ENCODE assay signal across 9 cellular contexts in genomic region chr14:94110552-94111181, GRCh38. TPM values are rescaled to one million over a fixed set of nuclear protein-coding genes. Genes with fewer than 3 reads are reported as not detected.
DNase-seq lines count a peak whose midpoint lies in the region; ATAC-seq and TF ChIP-seq lines count a peak whose summit lies in the region.
"Had no signal": no experiment of that assay in that cellular context is flagged by ENCODE, and none has a peak within 500 bp of the region (broad histone marks: within the 10 kb centered on the region; RNA-seq: fewer than 3 reads in every experiment).

Gene IFI27 (plus strand): TSS chr14:94110736.

- H3K9me3 ChIP-seq in heart left ventricle (no peaks in the 10 kb centered on the region), sigmoid colon (no peaks in the 10 kb centered on the region)

- H3K36me3 ChIP-seq in H7 (replicated peaks; ENCODE audit: control insufficient read depth, insufficient read depth, low read length) (no peaks in the 10 kb centered on the region), heart left ventricle (no peaks in the 10 kb centered on the region), sigmoid colon (no peaks in the 10 kb centered on the region)

- H3K27ac ChIP-seq in adipose tissue (ENCODE audit: low read depth, low read length) (peak within 1 kb of the TSS; percentile 42), heart left ventricle (peak within 1 kb of the TSS; percentile 71 to 96 (median 92)), sigmoid colon (peak within 1 kb of the TSS; percentile 61 to 77 (median 64))

- H3K9me3 Mint-ChIP-seq in naive thymus-derived CD8-positive, alpha-beta T cell = no peaks in the 10 kb centered on the region

- peak in 1 of 2 donors; percentile 80 for TF ChIP-seq POLR2A in heart left ventricle (IDR thresholded peaks at IDR 0.05)
- TF ChIP-seq POLR2A in sigmoid colon (IDR thresholded peaks at IDR 0.05) = peak in 1 of 2 donors; percentile 46

- H3K4me3 ChIP-seq in H7 (ENCODE audit: insufficient read depth, low read depth, low read length) (no peak within 1 kb of the TSS), heart left ventricle (peak within 1 kb of the TSS; percentile 38 to 81 (median 64)), sigmoid colon (peak within 1 kb of the TSS in 3 of 4 donors; percentile 30 to 33 (median 33))

- POLR2A ChIA-PET in naive thymus-derived CD8-positive, alpha-beta T cell (lab: Charles Lee) = no interaction called here

- WGBS in adipose tissue, 3 donors = 51 to 71% (median 51%) methylated on average over 14 of the region's 14 CpGs
- WGBS in heart left ventricle, 4 donors = 42 to 57% (median 48%) methylated on average over 12 to 14 of the region's 14 CpGs
- WGBS in sigmoid colon, 2 donors = 17 to 62% methylated on average over 14 of the region's 14 CpGs

- DNase-seq in H7 (peak; percentile 47), heart left ventricle (peak in 4 of 5 donors; percentile 74 to 84 (median 80)), sigmoid colon (peak; percentile 76), NCI-H2107 (lab: John Stamatoyannopoulos, UW) (no peak)
- no peak for DNase-seq in naive thymus-derived CD8-positive, alpha-beta T cell
- DNase-seq: NCI-H345 had no signal

- no peak for TF ChIP-seq CTCF in heart left ventricle (IDR thresholded peaks at IDR 0.05)
- no peak for TF ChIP-seq CTCF in sigmoid colon (IDR thresholded peaks at IDR 0.05)

- H3K36me3 Mint-ChIP-seq in naive thymus-derived CD8-positive, alpha-beta T cell = no peaks in the 10 kb centered on the region

- ATAC-seq in heart left ventricle (peak; percentile 25 to 84 (median 72)), HG02798 (IDR thresholded peaks at IDR 0.05; ENCODE audit: poor library complexity, unreplicated experiment) (no peak), HG03442 (IDR thresholded peaks at IDR 0.05; ENCODE audit: unreplicated experiment) (no peak)
- ATAC-seq in naive thymus-derived CD8-positive, alpha-beta T cell = no peak

- intact Hi-C loops in heart left ventricle (cut with DNase I) = loop anchor here in 2 of 10 donors (2.0 to 5.0 kb wide), 2 partner anchors 30 to 1422 kb away; partner anchors contain the start of genes DDX24 (in 1 of the 2) and IFI27L1 (in 1 of the 2)
- intact Hi-C loops in sigmoid colon (cut with DNase I) = no loop called here

- peak within 1 kb of the TSS in 1 of 10 donors; percentile 41 for H3K27ac Mint-ChIP-seq in naive thymus-derived CD8-positive, alpha-beta T cell

- peaks cover 0 to 1% (median 0%) of the 10 kb centered on the region in 4 donors for H3K4me1 Mint-ChIP-seq in naive thymus-derived CD8-positive, alpha-beta T cell

- H3K4me1 ChIP-seq in heart left ventricle (peaks cover 0 to 51% (median 39%) of the 10 kb centered on the region in 12 donors), sigmoid colon (peaks cover 0 to 11% (median 0%) of the 10 kb centered on the region in 4 donors)

- H3K27me3 Mint-ChIP-seq in naive thymus-derived CD8-positive, alpha-beta T cell = peaks cover 2 to 24% (median 13%) of the 10 kb centered on the region in 5 donors

- H3K27me3 ChIP-seq in H7 (ENCODE audit: control insufficient read depth, insufficient read depth, low read length) (no peaks in the 10 kb centered on the region), heart left ventricle (no peaks in the 10 kb centered on the region), sigmoid colon (no peaks in the 10 kb centered on the region)

- no peak for TF ChIP-seq EP300 in sigmoid colon (IDR thresholded peaks at IDR 0.05)

- H3K4me3 Mint-ChIP-seq in naive thymus-derived CD8-positive, alpha-beta T cell = no peak within 1 kb of the TSS

RNA-seq across cellular contexts. Expression of gene IFI27, which starts in this region (rescaled TPM):
- 0.62 TPM in 1 of 2 replicates, not detected in the other for total RNA-seq in H7 (2014; rRNA removed; shearing (Covaris generic))
- polyA plus RNA-seq in adipose tissue = 100 to 1,000 TPM; 140 to 586 (median 483) TPM
- total RNA-seq in heart left ventricle = 100 to 1,000 TPM; 135 to 458 (median 177) TPM
- 100 to 1,000 TPM; 446 to 469 TPM for polyA plus RNA-seq in heart left ventricle
- 100 to 1,000 TPM in 2 of 4 donors, 10 to 100 TPM in 2; 25.2 to 183 (median 98.3) TPM for total RNA-seq in sigmoid colon
- polyA plus RNA-seq in sigmoid colon = 1,000 to 10,000 TPM; 1,595 to 3,562 (median 2,792) TPM
- 1 to 10 TPM in 1 of 2 experiments, not detected in 1; 1.8 TPM for total RNA-seq in naive thymus-derived CD8-positive, alpha-beta T cell
- polyA plus RNA-seq in naive thymus-derived CD8-positive, alpha-beta T cell = not detected

Comparison
In these comparisons a context has a peak if more than half of its experiments do, and no peak if none do; other contexts are left out.
1. RNA of gene IFI27 (total RNA-seq): 135 to 458 TPM in heart left ventricle and 25.2 to 183 TPM in sigmoid colon; 1.8 TPM in naive thymus-derived CD8-positive, alpha-beta T cell and 0.62 TPM in H7; every median in the first group is over 4 times any median in the second.
2. RNA of gene IFI27 (polyA plus RNA-seq): 1,595 to 3,562 TPM in sigmoid colon, 140 to 586 TPM in adipose tissue and 446 to 469 TPM in heart left ventricle; not detected in naive thymus-derived CD8-positive, alpha-beta T cell; every median in the first group is over 100 times any median in the second.
3. Peak in DNase-seq in H7; RNA of the gene not detected or under 1 TPM.
4. DNase-seq: peak in heart left ventricle (4 of 5) and sigmoid colon (single experiment); none in naive thymus-derived CD8-positive, alpha-beta T cell (0 of 10) and NCI-H2107 (single experiment).
5. H3K27ac ChIP-seq: peak in every context shown above with its lines; median percentile 92 in heart left ventricle; 64 in sigmoid colon; 42 in adipose tissue.
6. ATAC-seq: peak in heart left ventricle (4 of 4); none in naive thymus-derived CD8-positive, alpha-beta T cell (0 of 2), HG02798 (single experiment) and HG03442 (single experiment).